In genomic region chr11:61298663-61299244, GRCh38 we compare ENCODE assay signal across 1 cellular context.
TF ChIP-seq lines count a peak whose summit lies in the region.

No MANE protein-coding gene starts in this region.

TF ChIP-seq in IMR-90, 13 proteins besides CTCF, POLR2A, EP300 and RAD21:
- TF ChIP-seq ELK1 (IDR thresholded peaks at IDR 0.05; ENCODE audit: borderline replicate concordance, low read depth, low read length) (no peak), RFX5 (IDR thresholded peaks at IDR 0.05; ENCODE audit: low read depth, low read length) (no peak), CEBPB (IDR thresholded peaks at IDR 0.05; ENCODE audit: low read depth, low read length) (no peak)
